In the genomic region with DNA sequence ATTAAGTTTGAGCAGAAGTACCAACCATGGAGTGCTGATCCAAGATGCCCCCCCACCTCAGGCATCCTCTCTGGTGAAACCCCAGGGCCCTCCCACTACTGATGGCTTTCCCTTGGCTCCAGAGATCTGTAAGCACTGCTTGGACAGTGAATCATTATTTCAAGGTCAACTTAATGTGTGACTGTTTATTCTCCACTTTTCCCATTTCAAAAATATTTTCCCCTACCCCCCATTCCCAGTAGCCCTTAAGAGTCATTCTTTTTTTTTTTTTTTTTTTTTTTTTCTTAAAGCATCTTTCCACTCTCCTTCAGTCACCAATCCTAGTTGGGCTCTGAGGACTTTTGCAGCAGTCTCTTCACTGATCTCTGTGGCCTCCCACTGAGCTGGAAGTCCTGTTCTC, we compare ENCODE assay signal across 13 cellular contexts.
DNase-seq lines count a peak whose midpoint lies in the region; ATAC-seq and TF ChIP-seq lines count a peak whose summit lies in the region.
"Had no signal": no experiment of that assay in that cellular context is flagged by ENCODE, and none has a peak within 500 bp of the region (broad histone marks: within the 10 kb centered on the region; RNA-seq: fewer than 3 reads in every experiment).

No MANE protein-coding gene starts in this region.

- no peaks in the 10 kb centered on the region for H3K79me2 ChIP-seq in fibroblast of lung (ENCODE audit: control insufficient read depth, insufficient read depth, low read length)
- no peaks in the 10 kb centered on the region for H3K79me2 ChIP-seq in GM23338 (replicated peaks; ENCODE audit: insufficient read depth)
- no peaks in the 10 kb centered on the region for H3K79me2 ChIP-seq in MM.1S (ENCODE audit: low read length)

- peaks cover 36% of the 10 kb centered on the region for H3K36me3 Mint-ChIP-seq in GM23338 (ENCODE audit: low read depth)

- H3K4me3 ChIP-seq in fibroblast of lung (replicated peaks in 1 of 4; ENCODE audit: control extremely low read depth in 1 of 4, insufficient read depth in 1 of 4, low read depth in 3 of 4, low read length in 4 of 4): no peak overlapping the region
- H3K4me3 ChIP-seq in ovary: no peak overlapping the region
- H3K4me3 ChIP-seq in GM23338: no peak overlapping the region
- H3K4me3 ChIP-seq in MM.1S (ENCODE audit: low read length): no peak overlapping the region

- H3F3A ChIP-seq in GM23338 (replicated peaks; ENCODE audit: low read depth) (no peaks in the 10 kb centered on the region), MM.1S (ENCODE audit: insufficient read depth, low read length) (no peaks in the 10 kb centered on the region)

- intact Hi-C loops in ovary (cut with DNase I): no loop called here

- TF ChIP-seq EP300 in ovary (IDR thresholded peaks at IDR 0.05): no peak

- no peak overlapping the region for H3K4me2 ChIP-seq in fibroblast of lung (ENCODE audit: extremely low read depth, insufficient read depth, low read length)
- H3K4me2 ChIP-seq in GM23338: no peak overlapping the region
- H3K4me2 ChIP-seq in MM.1S (ENCODE audit: low read depth, low read length): no peak overlapping the region

- ATAC-seq in HG02571 (IDR thresholded peaks at IDR 0.05; ENCODE audit: unreplicated experiment) (no peak), GM23338 (no peak)
- ATAC-seq: stimulated activated naive CD8-positive, alpha-beta T cell treated with anti-CD3 and anti-CD28 coated beads, Interleukin-15, amount 100 ng/mL, for 72 hours had no signal

- peaks cover 18% of the 10 kb centered on the region for H3K4me1 ChIP-seq in fibroblast of lung (ENCODE audit: control insufficient read depth, extremely low read depth, insufficient read depth, low read length)
- H3K4me1 ChIP-seq in ovary (ENCODE audit: insufficient read depth): peaks cover 8% of the 10 kb centered on the region
- H3K4me1 ChIP-seq in GM23338 (ENCODE audit: insufficient read depth): no peaks in the 10 kb centered on the region
- peaks cover 6% of the 10 kb centered on the region; the same call in 1 of the 2 replicates for H3K4me1 ChIP-seq in MM.1S (ENCODE audit: low read length)
- H3K4me1 ChIP-seq: Caco-2 had no signal

- H4K20me1 ChIP-seq in fibroblast of lung (ENCODE audit: control insufficient read depth, extremely low read depth, insufficient read depth, low read length) (no peaks in the 10 kb centered on the region), GM23338 (replicated peaks; ENCODE audit: insufficient read depth) (no peaks in the 10 kb centered on the region; the same call in 1 of the 2 replicates), MM.1S (ENCODE audit: insufficient read depth, low read length) (no peaks in the 10 kb centered on the region)

- no peak overlapping the region for H3K4me3 Mint-ChIP-seq in GM23338
- H3K4me3 Mint-ChIP-seq: stimulated activated naive CD8-positive, alpha-beta T cell treated with anti-CD3 and anti-CD28 coated beads, Interleukin-15, amount 100 ng/mL, for 72 hours had no signal

- H3K36me3 ChIP-seq in fibroblast of lung (ENCODE audit: control insufficient read depth, insufficient read depth, low read length) (peaks cover 2% of the 10 kb centered on the region), ovary (no peaks in the 10 kb centered on the region), GM23338 (ENCODE audit: insufficient read depth) (no peaks in the 10 kb centered on the region), MM.1S (replicated peaks; ENCODE audit: insufficient read depth, low read length) (no peaks in the 10 kb centered on the region)

- no peaks in the 10 kb centered on the region for H3K4me1 Mint-ChIP-seq in GM23338

- no peaks in the 10 kb centered on the region for H3K9me3 Mint-ChIP-seq in GM23338
- H3K9me3 Mint-ChIP-seq: stimulated activated naive CD8-positive, alpha-beta T cell treated with anti-CD3 and anti-CD28 coated beads, Interleukin-15, amount 100 ng/mL, for 72 hours had no signal

- no peaks in the 10 kb centered on the region for H3K27me3 ChIP-seq in fibroblast of lung (ENCODE audit: control insufficient read depth, insufficient read depth, low read length)
- H3K27me3 ChIP-seq in ovary: no peaks in the 10 kb centered on the region
- H3K27me3 ChIP-seq in GM23338 (ENCODE audit: insufficient read depth): no peaks in the 10 kb centered on the region
- no peaks in the 10 kb centered on the region for H3K27me3 ChIP-seq in MM.1S (replicated peaks; ENCODE audit: insufficient read depth, low read length)

- DNase-seq in ELR (ENCODE audit: low read depth): peak; percentile 52
- peak; percentile 53 for DNase-seq in RPMI7951 (ENCODE audit: low read depth)
- peak; percentile 73 to 83 for DNase-seq in fibroblast of lung (ENCODE audit: low read depth in 2 of 2)
- peak in 4 of 5 donors; percentile 28 to 46 (median 43) for DNase-seq in ovary
- DNase-seq in GM23338 (ENCODE audit: low spot score): no peak
- no peak for DNase-seq in MM.1S
- DNase-seq: activated CD4-positive, alpha-beta T cell treated with anti-CD3 and anti-CD28 coated beads, Interleukin-2, amount 50 U/mL, for 1 hour; Caco-2; NCI-H1436 treated with DMSO at 0.1 percent for 48 hours; NCI-H446; stimulated activated naive CD8-positive, alpha-beta T cell treated with anti-CD3 and anti-CD28 coated beads, Interleukin-15, amount 100 ng/mL, for 72 hours; T-helper 2 cell had no signal

- peaks cover 1% of the 10 kb centered on the region for H3K27me3 Mint-ChIP-seq in GM23338 (ENCODE audit: insufficient read depth, low read depth, poor library complexity)
- H3K27me3 Mint-ChIP-seq: stimulated activated naive CD8-positive, alpha-beta T cell treated with anti-CD3 and anti-CD28 coated beads, Interleukin-15, amount 100 ng/mL, for 72 hours had no signal

- H3K27ac Mint-ChIP-seq in GM23338: no peak overlapping the region

- H3K9me3 ChIP-seq in fibroblast of lung (ENCODE audit: control insufficient read depth, insufficient read depth, low read depth, low read length): no peaks in the 10 kb centered on the region
- no peaks in the 10 kb centered on the region for H3K9me3 ChIP-seq in ovary
- no peaks in the 10 kb centered on the region for H3K9me3 ChIP-seq in MM.1S (replicated peaks; ENCODE audit: insufficient read depth, low read length)
- H3K9me3 ChIP-seq: Caco-2 had no signal

- no peak overlapping the region for H3K9ac ChIP-seq in fibroblast of lung (ENCODE audit: insufficient read depth, low read length)
- H3K9ac ChIP-seq in MM.1S (ENCODE audit: low read length): no peak overlapping the region

- no peak for TF ChIP-seq POLR2A in ovary (IDR thresholded peaks at IDR 0.05)

- H3K9me2 ChIP-seq in GM23338 (ENCODE audit: insufficient read depth): no peaks in the 10 kb centered on the region
- H3K9me2 ChIP-seq in MM.1S (replicated peaks; ENCODE audit: insufficient read depth, low read length): no peaks in the 10 kb centered on the region

- TF ChIP-seq CTCF in fibroblast of lung (conservative IDR thresholded peaks at IDR 0.05 in 1 of 2, IDR thresholded peaks at IDR 0.05 in 1 of 2; ENCODE audit: low read depth in 1 of 2, low read length in 2 of 2) (no peak), ovary (IDR thresholded peaks at IDR 0.05) (no peak), GM23338 (conservative IDR thresholded peaks at IDR 0.05; ENCODE audit: low read depth in 2 of 2) (no peak), MM.1S (IDR thresholded peaks at IDR 0.05; ENCODE audit: low read length) (no peak)

- H2AFZ ChIP-seq in fibroblast of lung (ENCODE audit: low read length) (no peak overlapping the region), GM23338 (no peak overlapping the region), MM.1S (ENCODE audit: low read length) (no peak overlapping the region)

- H3K27ac ChIP-seq in fibroblast of lung (ENCODE audit: insufficient read depth, low read length) (no peak overlapping the region), ovary (no peak overlapping the region), GM23338 (ENCODE audit: low read depth) (no peak overlapping the region), MM.1S (ENCODE audit: low read length) (no peak overlapping the region)

TF ChIP-seq in GM23338, 12 proteins besides CTCF, POLR2A, EP300 and RAD21 (continues in another document):
- TF ChIP-seq ZNF331 (CRISPR knock-in tag; IDR thresholded peaks at IDR 0.05; ENCODE audit: low read depth): no peak
- no peak for TF ChIP-seq EZH2phosphoT487 (IDR thresholded peaks at IDR 0.05; ENCODE audit: unreplicated experiment)

Comparison
In these comparisons a context has a peak if more than half of its experiments do, and no peak if none do; other contexts are left out.
1. DNase-seq: peak in ELR (single experiment), RPMI7951 (single experiment), fibroblast of lung (2 of 2) and ovary (4 of 5); none in GM23338 (single experiment) and MM.1S (single experiment).